Comparison of ENCODE assay signal across 1 cellular context in genomic region chr17:50890675-50891516, GRCh38.
TF ChIP-seq lines count a peak whose summit lies in the region.

No MANE protein-coding gene starts in this region.

TF ChIP-seq in H1, 55 proteins besides CTCF, POLR2A, EP300 and RAD21:
- TF ChIP-seq CHD2 (IDR thresholded peaks at IDR 0.05; ENCODE audit: low read length) = no peak
- no peak for TF ChIP-seq SIN3A (conservative IDR thresholded peaks at IDR 0.05 in 1 of 2, IDR thresholded peaks at IDR 0.05 in 1 of 2; ENCODE audit: low read depth in 1 of 2, low read length in 2 of 2)
- TF ChIP-seq SIRT6 (IDR thresholded peaks at IDR 0.05; ENCODE audit: low read length) = no peak
- TF ChIP-seq GTF2F1 (IDR thresholded peaks at IDR 0.05; ENCODE audit: borderline replicate concordance, low read depth, low read length) = no peak
- no peak for TF ChIP-seq CHD7 (IDR thresholded peaks at IDR 0.05; ENCODE audit: insufficient replicate concordance, low read length)
- TF ChIP-seq CBX5 (IDR thresholded peaks at IDR 0.05; ENCODE audit: low read depth, low read length) = no peak
- no peak for TF ChIP-seq KDM5A (IDR thresholded peaks at IDR 0.05; ENCODE audit: low read length)
- TF ChIP-seq HDAC2 (IDR thresholded peaks at IDR 0.05; ENCODE audit: borderline replicate concordance in 1 of 2, low read depth in 2 of 2, low read length in 2 of 2) = no peak
- TF ChIP-seq CREB1 (IDR thresholded peaks at IDR 0.05) = no peak
- no peak for TF ChIP-seq SAP30 (IDR thresholded peaks at IDR 0.05; ENCODE audit: insufficient read depth, insufficient replicate concordance, low read length)
- TF ChIP-seq EZH2 (IDR thresholded peaks at IDR 0.05; ENCODE audit: low read depth, low read length, severe bottlenecking) = no peak
- no peak for TF ChIP-seq KDM1A (IDR thresholded peaks at IDR 0.05; ENCODE audit: borderline replicate concordance, low read length)
- TF ChIP-seq JUN (IDR thresholded peaks at IDR 0.05; ENCODE audit: low read depth, low read length) = no peak
- no peak for TF ChIP-seq ZNF274 (IDR thresholded peaks at IDR 0.05; ENCODE audit: borderline replicate concordance, extremely low read depth, low read length)
